Comparison of ENCODE assay signal across 29 cellular contexts in genomic region chr3:56672-57071, GRCh38.
"Had no signal": no experiment of that assay in that cellular context is flagged by ENCODE, and none has a peak within 500 bp of the region (broad histone marks: within the 10 kb centered on the region; RNA-seq: fewer than 3 reads in every experiment).

No MANE protein-coding gene starts in this region.

- ATAC-seq: naive thymus-derived CD8-positive, alpha-beta T cell; natural killer cell treated with Interleukin-12 subunit alpha and Interleukin-12 subunit beta and Interleukin-15 and Interleukin-18, amount 100 ng/mL, for 72 hours; psoas muscle; right cardiac atrium; right lobe of liver; stimulated activated effector memory CD8-positive, alpha-beta T cell treated with anti-CD3 and anti-CD28 coated beads, Interleukin-12 subunit alpha, Interleukin-12 subunit beta, amount 100 ng/mL, for 72 hours; stimulated activated naive B cell treated with anti-CD40 and anti-IgM and Interleukin-4, amounts not matched to agents 10 μg/mL and 1 μg/mL and 100 μg/mL, for 72 hours had no signal

- DNase-seq: naive thymus-derived CD8-positive, alpha-beta T cell; nephron progenitor cell; occipital lobe; ovary; posterior cingulate gyrus; psoas muscle; right cardiac atrium; right lobe of liver; sigmoid colon; small intestine; stimulated activated CD4-positive, alpha-beta T cell treated with anti-CD3 and anti-CD28 coated beads, Interleukin-15, amount 100 ng/mL, for 24 hours; stimulated activated CD4-positive, alpha-beta T cell treated with anti-CD3 and anti-CD28 coated beads, Interleukin-2, amount 100 ng/mL, for 24 hours; stimulated activated CD4-positive, alpha-beta T cell treated with anti-CD3 and anti-CD28 coated beads, Interleukin-2, amount 100 ng/mL, for 48 hours; stimulated activated CD4-positive, alpha-beta T cell treated with anti-CD3 and anti-CD28 coated beads, Interleukin-4, amount 100 ng/mL, for 24 hours; stimulated activated naive B cell treated with anti-CD40 and anti-IgM and Interleukin-4, amounts not matched to agents 10 μg/mL and 1 μg/mL and 100 μg/mL, for 72 hours; stimulated activated naive CD4-positive, alpha-beta T cell treated with Interleukin-2 at 50 U/mL for 16 hours; stomach; thyroid gland; trophoblast cell; upper lobe of left lung had no signal

- H3K27me3 ChIP-seq: ovary, sigmoid colon, stomach, thyroid gland, tibial nerve, upper lobe of left lung, vagina had no signal

- H3K27ac ChIP-seq: ovary, parathyroid adenoma, psoas muscle, right lobe of liver, sigmoid colon, stomach, thoracic aorta, thyroid gland, tibial nerve, upper lobe of left lung, vagina had no signal

- H3K4me3 Mint-ChIP-seq: naive thymus-derived CD8-positive, alpha-beta T cell; natural killer cell treated with Interleukin-12 subunit alpha and Interleukin-12 subunit beta and Interleukin-15 and Interleukin-18, amount 100 ng/mL, for 72 hours; nephron progenitor cell; neural crest cell; stimulated activated effector memory CD8-positive, alpha-beta T cell treated with anti-CD3 and anti-CD28 coated beads, Interleukin-12 subunit alpha, Interleukin-12 subunit beta, amount 100 ng/mL, for 72 hours; stimulated activated naive B cell treated with anti-CD40 and anti-IgM and Interleukin-4, amounts not matched to agents 10 μg/mL and 1 μg/mL and 100 μg/mL, for 72 hours; stimulated activated naive CD8-positive, alpha-beta T cell treated with anti-CD3 and anti-CD28 coated beads, Interleukin-15, Interleukin-2, amounts not matched to agents 100 ng/mL and 50 ng/mL, for 24 hours had no signal

- H3K9me3 ChIP-seq: ovary, psoas muscle, right lobe of liver, sigmoid colon, thoracic aorta, thyroid gland, upper lobe of left lung, vagina had no signal

- H3K4me1 ChIP-seq: parathyroid adenoma, psoas muscle, right lobe of liver, sigmoid colon, stomach, thyroid gland, tibial nerve, upper lobe of left lung, vagina had no signal

- H3K9me3 Mint-ChIP-seq: neural crest cell; stimulated activated effector memory CD8-positive, alpha-beta T cell treated with anti-CD3 and anti-CD28 coated beads, Interleukin-12 subunit alpha, Interleukin-12 subunit beta, amount 100 ng/mL, for 72 hours had no signal

- H2AFZ ChIP-seq: parathyroid adenoma had no signal

- H3K4me1 Mint-ChIP-seq: naive thymus-derived CD8-positive, alpha-beta T cell; stimulated activated effector memory CD8-positive, alpha-beta T cell treated with anti-CD3 and anti-CD28 coated beads, Interleukin-12 subunit alpha, Interleukin-12 subunit beta, amount 100 ng/mL, for 72 hours; stimulated activated naive B cell treated with anti-CD40 and anti-IgM and Interleukin-4, amounts not matched to agents 10 μg/mL and 1 μg/mL and 100 μg/mL, for 72 hours had no signal

- H3K4me3 ChIP-seq: ovary, psoas muscle, right lobe of liver, sigmoid colon, stomach, thoracic aorta, thyroid gland, tibial nerve, upper lobe of left lung, vagina had no signal

- H3K27ac Mint-ChIP-seq: natural killer cell treated with Interleukin-12 subunit alpha and Interleukin-12 subunit beta and Interleukin-15 and Interleukin-18, amount 100 ng/mL, for 72 hours; nephron progenitor cell; progenitor cell of endocrine pancreas; stimulated activated effector memory CD8-positive, alpha-beta T cell treated with anti-CD3 and anti-CD28 coated beads, Interleukin-12 subunit alpha, Interleukin-12 subunit beta, amount 100 ng/mL, for 72 hours; stimulated activated naive B cell treated with anti-CD40 and anti-IgM and Interleukin-4, amounts not matched to agents 10 μg/mL and 1 μg/mL and 100 μg/mL, for 72 hours; stimulated activated naive CD8-positive, alpha-beta T cell treated with anti-CD3 and anti-CD28 coated beads, Interleukin-15, Interleukin-2, amounts not matched to agents 100 ng/mL and 50 ng/mL, for 24 hours had no signal

- H3K36me3 ChIP-seq: ovary, right lobe of liver, sigmoid colon, stomach, thoracic aorta, thyroid gland, tibial nerve, upper lobe of left lung, vagina had no signal

- H3K27me3 Mint-ChIP-seq: natural killer cell treated with Interleukin-12 subunit alpha and Interleukin-12 subunit beta and Interleukin-15 and Interleukin-18, amount 100 ng/mL, for 72 hours had no signal

- H3K9ac ChIP-seq: parathyroid adenoma had no signal

- H3K79me2 ChIP-seq: parathyroid adenoma had no signal

- H3K36me3 Mint-ChIP-seq: natural killer cell treated with Interleukin-12 subunit alpha and Interleukin-12 subunit beta and Interleukin-15 and Interleukin-18, amount 100 ng/mL, for 72 hours; stimulated activated effector memory CD8-positive, alpha-beta T cell treated with anti-CD3 and anti-CD28 coated beads, Interleukin-12 subunit alpha, Interleukin-12 subunit beta, amount 100 ng/mL, for 72 hours; stimulated activated naive B cell treated with anti-CD40 and anti-IgM and Interleukin-4, amounts not matched to agents 10 μg/mL and 1 μg/mL and 100 μg/mL, for 72 hours had no signal
